Comparison of ENCODE assay signal across 9 cellular contexts in genomic region chr2:74844752-74845151, GRCh38. TPM values are rescaled to one million over a fixed set of nuclear protein-coding genes. Genes with fewer than 3 reads are reported as not detected.
DNase-seq lines count a peak whose midpoint lies in the region; ATAC-seq and TF ChIP-seq lines count a peak whose summit lies in the region.
"Had no signal": no experiment of that assay in that cellular context is flagged by ENCODE, and none has a peak within 500 bp of the region (broad histone marks: within the 10 kb centered on the region; RNA-seq: fewer than 3 reads in every experiment).

No MANE protein-coding gene starts in this region.

- dilution Hi-C loops in IMR-90 (cut with HindIII; ENCODE audit: low sequenced_read_pairs, unreplicated experiment), result no loop called here

- H3K9me3 ChIP-seq in A673 (ENCODE audit: low read depth, low read length, poor library complexity, severe bottlenecking), result no peaks in the 10 kb centered on the region
- H3K9me3 ChIP-seq in IMR-90 (ENCODE audit: control insufficient read depth, insufficient read depth, low read length), result no peaks in the 10 kb centered on the region
- no peaks in the 10 kb centered on the region for H3K9me3 ChIP-seq in duodenal mucosa (ENCODE audit: control insufficient read depth in 1 of 2, low read length in 2 of 2)
- H3K9me3 ChIP-seq in prostate gland, result no peaks in the 10 kb centered on the region
- H3K9me3 ChIP-seq in mucosa of descending colon, result no peaks in the 10 kb centered on the region

- WGBS in IMR-90 (ENCODE audit: extremely low coverage in 2 of 2, insufficient read length in 1 of 2), 2 experiments, result no CpG with 5 or more reads among the region's 4 CpGs
- WGBS in prostate gland, result 81% methylated on average over 4 of the region's 4 CpGs

- H3K14ac ChIP-seq in IMR-90 (replicated peaks; ENCODE audit: low read depth, low read length), result no peak overlapping the region

- peak overlapping the region; percentile 34; the same call in 2 of the 3 replicates for H2BK15ac ChIP-seq in IMR-90 (ENCODE audit: low read depth, low read length)

- TF ChIP-seq POLR2A in IMR-90 (IDR thresholded peaks at IDR 0.05; ENCODE audit: low read depth, low read length), result no peak
- no peak for TF ChIP-seq POLR2A in prostate gland (IDR thresholded peaks at IDR 0.05)

- H3K18ac ChIP-seq in IMR-90 (ENCODE audit: low read depth, low read length), result peak overlapping the region; percentile 21; the same call in 1 of the 2 replicates

- CTCF ChIA-PET in A673 (lab: Charles Lee) (interaction anchor here (0.5 kb wide), 1 partner anchor 31 kb away, joined by 8 read pairs; no protein-coding TSS in a partner anchor), IMR-90 (lab: Yijun Ruan, JAX) (no interaction called here)

- peaks cover 30% of the 10 kb centered on the region for H3K4me1 ChIP-seq in A673 (ENCODE audit: insufficient read depth, low read length, poor library complexity, severe bottlenecking)
- H3K4me1 ChIP-seq in IMR-90 (ENCODE audit: control insufficient read depth, insufficient read depth, low read length), result peaks cover 50% of the 10 kb centered on the region
- peaks cover 56 to 59% of the 10 kb centered on the region in 2 donors for H3K4me1 ChIP-seq in duodenal mucosa (ENCODE audit: control insufficient read depth in 1 of 2, insufficient read depth in 2 of 2, low read length in 2 of 2)
- peaks cover 21% of the 10 kb centered on the region for H3K4me1 ChIP-seq in prostate gland (replicated peaks)
- peaks cover 73% of the 10 kb centered on the region for H3K4me1 ChIP-seq in mucosa of descending colon (ENCODE audit: low read depth)

- peak overlapping the region; percentile 80 for H2AK5ac ChIP-seq in IMR-90 (ENCODE audit: low read depth, low read length)

- H3K79me1 ChIP-seq in IMR-90 (ENCODE audit: low read depth in 1 of 2, low read length in 2 of 2), result peaks cover 19 to 92% of the 10 kb centered on the region in 2 experiments

- BruUV-seq in A673 (replicated peaks; lab: Mats Ljungman, UMichigan) (no TSS peak), IMR-90 (replicated peaks; lab: Mats Ljungman, UMichigan) (no TSS peak)

- DNase-seq in A673 (ENCODE audit: low spot score), result no peak
- no peak for DNase-seq in IMR-90
- no peak for DNase-seq in prostate gland (ENCODE audit: low spot score)
- no peak for DNase-seq in NCI-H526 treated with DMSO at 0.1 percent for 48 hours (lab: John Stamatoyannopoulos, UW)
- DNase-seq in mesenteric fat pad (ENCODE audit: low spot score), result no peak
- no peak for DNase-seq in mucosa of descending colon

- TF ChIP-seq CTCF in A673 (conservative IDR thresholded peaks at IDR 0.05; ENCODE audit: low read depth, low read length), result no peak
- no peak for TF ChIP-seq CTCF in IMR-90 (conservative IDR thresholded peaks at IDR 0.05; ENCODE audit: low read depth, low read length)
- no peak for TF ChIP-seq CTCF in prostate gland (IDR thresholded peaks at IDR 0.05)
- TF ChIP-seq CTCF in mucosa of descending colon (IDR thresholded peaks at IDR 0.05), result no peak

- H3K9me1 ChIP-seq in IMR-90 (ENCODE audit: insufficient read depth, low read length), result peaks cover 57% of the 10 kb centered on the region

- no peaks in the 10 kb centered on the region for H3K27me3 ChIP-seq in A673 (replicated peaks; ENCODE audit: insufficient read depth, low read depth, low read length, poor library complexity)
- H3K27me3 ChIP-seq in IMR-90 (ENCODE audit: control insufficient read depth, insufficient read depth, low read length), result no peaks in the 10 kb centered on the region
- H3K27me3 ChIP-seq in duodenal mucosa (ENCODE audit: control insufficient read depth in 1 of 2, insufficient read depth in 2 of 2, low read length in 2 of 2), result no peaks in the 10 kb centered on the region
- no peaks in the 10 kb centered on the region for H3K27me3 ChIP-seq in prostate gland (replicated peaks; ENCODE audit: insufficient read depth)

- H3K4me3 ChIP-seq in A673 (ENCODE audit: low read depth, low read length, poor library complexity, severe bottlenecking) (no peak overlapping the region), IMR-90 (ENCODE audit: insufficient read depth, low read depth, low read length) (no peak overlapping the region), duodenal mucosa (ENCODE audit: low read depth in 1 of 2, low read length in 2 of 2) (peak overlapping the region in 1 of 2 donors; percentile 39), prostate gland (no peak overlapping the region), mucosa of descending colon (no peak overlapping the region)
- H3K4me3 ChIP-seq: SK-N-MC had no signal

- H3K4ac ChIP-seq in IMR-90 (ENCODE audit: low read depth, low read length), result peak overlapping the region; percentile 88

- peak overlapping the region; percentile 47; the same call in 1 of the 2 replicates for H2BK20ac ChIP-seq in IMR-90 (ENCODE audit: low read depth, low read length)

- no peak overlapping the region for H2AK9ac ChIP-seq in IMR-90 (replicated peaks; ENCODE audit: low read depth, low read length, poor library complexity)

- POLR2A ChIA-PET in A673 (lab: Charles Lee; ENCODE audit: low non-redundant PET) (no interaction called here), IMR-90 (lab: Charles Lee; ENCODE audit: unreplicated experiment) (interaction anchor here (0.5 kb wide), 1 partner anchor 117 kb away, joined by 5 read pairs; no protein-coding TSS in a partner anchor)

- H4K5ac ChIP-seq in IMR-90 (ENCODE audit: low read depth, low read length), result peak overlapping the region; percentile 19; the same call in 1 of the 2 replicates

- H2BK5ac ChIP-seq in IMR-90 (ENCODE audit: low read depth, low read length, poor library complexity, severe bottlenecking), result peak overlapping the region; percentile 60

- peaks cover 66% of the 10 kb centered on the region for H4K20me1 ChIP-seq in IMR-90 (ENCODE audit: insufficient read depth, low read length)

- TF ChIP-seq RAD21 in IMR-90 (IDR thresholded peaks at IDR 0.05; ENCODE audit: low read length), result no peak

- H3K27ac ChIP-seq in A673 (ENCODE audit: low read depth, low read length, poor library complexity, severe bottlenecking) (peak overlapping the region; percentile 35), IMR-90 (ENCODE audit: insufficient read depth, low read length) (peak overlapping the region; percentile 43; the same call in 1 of the 2 replicates), duodenal mucosa (ENCODE audit: low read depth, low read length) (peak overlapping the region; percentile 44), prostate gland (peak overlapping the region; percentile 87 to 89)
- H3K27ac ChIP-seq: SK-N-MC had no signal

- H3K56ac ChIP-seq in IMR-90 (ENCODE audit: extremely low read depth, insufficient read depth, low read length), result no peak overlapping the region

- in situ Hi-C loops in IMR-90 (cut with MboI; ENCODE audit: low sequenced_read_pairs), result no loop called here

- intact Hi-C loops in A673 (cut with micrococcal nuclease; ENCODE audit: unreplicated experiment), result no loop called here
- intact Hi-C loops in IMR-90 (cut with micrococcal nuclease), result no loop called here
- intact Hi-C loops in prostate gland (cut with DNase I), result no loop called here
- intact Hi-C loops in mucosa of descending colon (cut with DNase I, micrococcal nuclease), result no loop called here

- H4K91ac ChIP-seq in IMR-90 (ENCODE audit: insufficient read depth, low read depth, low read length), result peak overlapping the region; percentile 68

- H3K36me3 ChIP-seq in A673 (ENCODE audit: insufficient read depth, low read length, poor library complexity, severe bottlenecking) (no peaks in the 10 kb centered on the region), IMR-90 (ENCODE audit: control insufficient read depth, insufficient read depth, low read length) (no peaks in the 10 kb centered on the region; the same call in 1 of the 2 replicates), duodenal mucosa (ENCODE audit: control insufficient read depth in 1 of 2, insufficient read depth in 2 of 2, low read length in 2 of 2) (no peaks in the 10 kb centered on the region), prostate gland (no peaks in the 10 kb centered on the region), mucosa of descending colon (ENCODE audit: low read depth) (no peaks in the 10 kb centered on the region)

- H3K9ac ChIP-seq in IMR-90 (ENCODE audit: low read depth, low read length) (no peak overlapping the region), duodenal mucosa (ENCODE audit: low read depth in 1 of 2, low read length in 2 of 2) (no peak overlapping the region)

- H3K4me2 ChIP-seq in IMR-90 (ENCODE audit: low read depth, low read length), result no peak overlapping the region

- H2BK120ac ChIP-seq in IMR-90 (ENCODE audit: low read depth, low read length), result peak overlapping the region; percentile 83

- peak overlapping the region in 1 of 2 experiments; percentile 72; a peak in 2 of 4 replicates for H4K8ac ChIP-seq in IMR-90 (ENCODE audit: low read depth in 2 of 2, low read length in 2 of 2)

- no peak for ATAC-seq in IMR-90 (ENCODE audit: low read depth)
- ATAC-seq in mucosa of descending colon, result no peak
- ATAC-seq in GM21737 (IDR thresholded peaks at IDR 0.05; ENCODE audit: unreplicated experiment), result no peak

- H2AFZ ChIP-seq in IMR-90 (replicated peaks; ENCODE audit: low read length, poor library complexity), result no peak overlapping the region

- no peak overlapping the region for H3K23ac ChIP-seq in IMR-90 (ENCODE audit: low read depth, low read length)

TF ChIP-seq in IMR-90, 13 proteins besides CTCF, POLR2A, EP300 and RAD21 (continues in another document):
- TF ChIP-seq RCOR1 (IDR thresholded peaks at IDR 0.05; ENCODE audit: insufficient replicate concordance, low read length), result no peak
- no peak for TF ChIP-seq CEBPB (IDR thresholded peaks at IDR 0.05; ENCODE audit: low read depth, low read length)
- TF ChIP-seq MAFK (IDR thresholded peaks at IDR 0.05; ENCODE audit: low read depth, low read length), result no peak
- TF ChIP-seq, protein P1, sequence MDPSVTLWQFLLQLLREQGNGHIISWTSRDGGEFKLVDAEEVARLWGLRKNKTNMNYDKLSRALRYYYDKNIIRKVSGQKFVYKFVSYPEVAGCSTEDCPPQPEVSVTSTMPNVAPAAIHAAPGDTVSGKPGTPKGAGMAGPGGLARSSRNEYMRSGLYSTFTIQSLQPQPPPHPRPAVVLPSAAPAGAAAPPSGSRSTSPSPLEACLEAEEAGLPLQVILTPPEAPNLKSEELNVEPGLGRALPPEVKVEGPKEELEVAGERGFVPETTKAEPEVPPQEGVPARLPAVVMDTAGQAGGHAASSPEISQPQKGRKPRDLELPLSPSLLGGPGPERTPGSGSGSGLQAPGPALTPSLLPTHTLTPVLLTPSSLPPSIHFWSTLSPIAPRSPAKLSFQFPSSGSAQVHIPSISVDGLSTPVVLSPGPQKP (IDR thresholded peaks at IDR 0.05; ENCODE audit: borderline replicate concordance, low read depth, low read length), result no peak
- TF ChIP-seq SMC3 (IDR thresholded peaks at IDR 0.05; ENCODE audit: low read depth, low read length), result no peak
- no peak for TF ChIP-seq BHLHE40 (IDR thresholded peaks at IDR 0.05; ENCODE audit: low read depth, low read length)

RNA-seq across cellular contexts. Expression of gene HK2, which starts 10.8 kb away (rescaled TPM):
- total RNA-seq in A673 (2021) (40.1 and 42.6 TPM in 2 replicates), IMR-90 (2012; rRNA removed) (17.4 and 17.8 TPM in 2 replicates), prostate gland (100 to 1,000 TPM in 1 of 2 donors, 1 to 10 TPM in 1; 8.7 to 114 TPM), mesenteric fat pad (46.2 TPM), mucosa of descending colon (100 to 1,000 TPM; 181 to 317 (median 281) TPM)
- 18.7 and 20.9 TPM in 2 replicates for polyA plus RNA-seq in IMR-90 (2012; rRNA removed)
- 13.3 and 14.0 TPM in 2 replicates for polyA plus RNA-seq in IMR-90 (2012; cell fraction: cytosol; rRNA removed)
- 17.6 and 26.9 TPM in 2 replicates for polyA plus RNA-seq in IMR-90 (2012; cell fraction: nucleus; rRNA removed; ENCODE audit: low replicate concordance)

Comparison
In these comparisons a context has a peak if more than half of its experiments do, and no peak if none do; other contexts are left out.
1. H3K27ac ChIP-seq: peak in every context shown above with its lines; median percentile 88 in prostate gland; 44 in duodenal mucosa; 43 in IMR-90; 35 in A673.